1 cellular context compared by ENCODE assay signal in genomic region chr3:157088506-157089454, GRCh38.
TF ChIP-seq lines count a peak whose summit lies in the region.

No MANE protein-coding gene starts in this region.

TF ChIP-seq in Ishikawa, 13 proteins besides CTCF, POLR2A, EP300 and RAD21 (continued from another document):
- no peak for TF ChIP-seq REST (IDR thresholded peaks at IDR 0.05; ENCODE audit: low read depth)
- peak; percentile 69 for TF ChIP-seq TAF1 (IDR thresholded peaks at IDR 0.05; ENCODE audit: low read depth)
- no peak for TF ChIP-seq FOXM1 (IDR thresholded peaks at IDR 0.05; ENCODE audit: borderline replicate concordance, low read depth)
- peak; percentile 83; the same call in 1 of the 2 replicates for TF ChIP-seq ZBTB7A (IDR thresholded peaks at IDR 0.05; ENCODE audit: low read depth)
